18 cellular contexts compared by ENCODE assay signal in the genomic region with DNA sequence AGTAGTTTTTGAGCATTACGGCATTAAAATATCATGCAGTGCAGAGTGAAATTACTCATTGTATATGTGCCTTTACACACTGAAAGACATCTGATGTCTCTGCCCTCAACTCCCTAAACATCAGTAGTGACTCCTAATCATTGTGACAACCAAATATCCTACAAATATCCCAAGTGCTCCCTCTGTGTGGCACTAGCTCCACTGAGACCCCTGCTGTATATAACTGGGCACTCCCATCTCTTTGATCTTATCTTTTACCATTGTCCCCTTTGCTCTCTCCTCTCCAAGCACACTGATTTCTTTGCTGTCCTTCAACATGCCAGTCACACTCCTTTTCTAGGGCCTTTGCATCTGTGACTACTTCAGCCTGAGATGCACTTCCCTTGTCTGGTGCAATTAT. TPM values are rescaled to one million over a fixed set of nuclear protein-coding genes. Genes with fewer than 3 reads are reported as not detected.
DNase-seq lines count a peak whose midpoint lies in the region; FAIRE-seq and TF ChIP-seq lines count a peak whose summit lies in the region.
"Had no signal": no experiment of that assay in that cellular context is flagged by ENCODE, and none has a peak within 500 bp of the region (broad histone marks: within the 10 kb centered on the region; RNA-seq: fewer than 3 reads in every experiment).

No MANE protein-coding gene starts in this region.

- peak overlapping the region; percentile 52 for H3K27ac Mint-ChIP-seq in chondrocyte (ENCODE audit: unreplicated experiment)
- H3K27ac Mint-ChIP-seq: CD14-positive monocyte; CD8-positive, alpha-beta T cell had no signal

- no TSS peak for BruUV-seq in A673 (replicated peaks; lab: Mats Ljungman, UMichigan)

- peak overlapping the region in 1 of 2 donors; percentile 42 for H3K9ac ChIP-seq in kidney (ENCODE audit: low read length in 2 of 2)

- H3K36me3 Mint-ChIP-seq in chondrocyte (ENCODE audit: low read depth): no peaks in the 10 kb centered on the region
- H3K36me3 Mint-ChIP-seq: CD14-positive monocyte; CD8-positive, alpha-beta T cell had no signal

- H3K4me1 ChIP-seq in A673 (ENCODE audit: insufficient read depth, low read length, poor library complexity, severe bottlenecking): peaks cover 3% of the 10 kb centered on the region
- H3K4me1 ChIP-seq in kidney (ENCODE audit: control insufficient read depth in 1 of 2, insufficient read depth in 1 of 2, low read depth in 1 of 2, low read length in 2 of 2): peaks cover 0 to 6% of the 10 kb centered on the region in 2 donors

- no peak overlapping the region for H3K4me3 Mint-ChIP-seq in chondrocyte (ENCODE audit: unreplicated experiment)
- H3K4me3 Mint-ChIP-seq: CD14-positive monocyte; CD8-positive, alpha-beta T cell had no signal

- H3K27ac ChIP-seq in A673 (ENCODE audit: low read depth, low read length, poor library complexity, severe bottlenecking) (no peak overlapping the region), kidney (ENCODE audit: low read depth in 2 of 2, low read length in 2 of 2) (peak overlapping the region; percentile 36 to 41)

- peaks cover 10% of the 10 kb centered on the region for H3K4me1 Mint-ChIP-seq in chondrocyte (ENCODE audit: low read depth)
- H3K4me1 Mint-ChIP-seq: CD14-positive monocyte had no signal

- no peak overlapping the region for H3K4me3 ChIP-seq in A673 (ENCODE audit: low read depth, low read length, poor library complexity, severe bottlenecking)
- no peak overlapping the region for H3K4me3 ChIP-seq in H7 (ENCODE audit: insufficient read depth, low read depth, low read length)
- H3K4me3 ChIP-seq in kidney (ENCODE audit: low read length in 2 of 2): peak overlapping the region; percentile 67 to 69

- H3K27me3 Mint-ChIP-seq in chondrocyte (ENCODE audit: low read depth): no peaks in the 10 kb centered on the region

- TF ChIP-seq CTCF in A673 (conservative IDR thresholded peaks at IDR 0.05; ENCODE audit: low read depth, low read length) (peak; percentile 36), chondrocyte (IDR thresholded peaks at IDR 0.05) (no peak), kidney (IDR thresholded peaks at IDR 0.05; ENCODE audit: borderline replicate concordance, extremely low read depth, insufficient read depth) (no peak)

- H3K9me3 ChIP-seq in A673 (ENCODE audit: low read depth, low read length, poor library complexity, severe bottlenecking): no peaks in the 10 kb centered on the region
- no peaks in the 10 kb centered on the region for H3K9me3 ChIP-seq in kidney (ENCODE audit: control insufficient read depth in 1 of 2, low read length in 2 of 2)
- H3K9me3 ChIP-seq: Caco-2 had no signal

- FAIRE-seq in kidney (lab: Jason Lieb, UNC): no peak
- FAIRE-seq: GM12892, HepG2, HTR-8/SVneo had no signal

- POLR2A ChIA-PET in A673 (lab: Charles Lee; ENCODE audit: low non-redundant PET): no interaction called here

- CTCF ChIA-PET in A673 (lab: Charles Lee): no interaction called here

- no peaks in the 10 kb centered on the region for H3K36me3 ChIP-seq in A673 (ENCODE audit: insufficient read depth, low read length, poor library complexity, severe bottlenecking)
- no peaks in the 10 kb centered on the region for H3K36me3 ChIP-seq in H7 (replicated peaks; ENCODE audit: control insufficient read depth, insufficient read depth, low read length)
- H3K36me3 ChIP-seq in kidney (ENCODE audit: control insufficient read depth in 1 of 2, insufficient read depth in 2 of 2, low read length in 2 of 2): no peaks in the 10 kb centered on the region

- H3K27me3 ChIP-seq in A673 (replicated peaks; ENCODE audit: insufficient read depth, low read depth, low read length, poor library complexity) (peaks cover 40% of the 10 kb centered on the region), H7 (ENCODE audit: control insufficient read depth, insufficient read depth, low read length) (no peaks in the 10 kb centered on the region)

- intact Hi-C loops in A673 (cut with micrococcal nuclease; ENCODE audit: unreplicated experiment): no loop called here
- intact Hi-C loops in kidney (cut with DNase I): no loop called here

- H3K9me3 Mint-ChIP-seq in chondrocyte (ENCODE audit: low read depth): peaks cover 2% of the 10 kb centered on the region
- H3K9me3 Mint-ChIP-seq: CD14-positive monocyte had no signal

- DNase-seq in A673 (ENCODE audit: low spot score) (no peak), H7 (peak; percentile 3), chondrocyte (ENCODE audit: low spot score) (no peak), kidney (no peak), epidermal melanocyte (ENCODE audit: insufficient read length, low spot score) (no peak), NOMO-1 treated with DMSO at 0.1 percent for 48 hours (lab: John Stamatoyannopoulos, UW; ENCODE audit: unreplicated experiment) (no peak), putamen (ENCODE audit: low spot score) (no peak)
- DNase-seq: Caco-2; CD8-positive, alpha-beta T cell; DND-41; GDM1 had no signal

RNA-seq across cellular contexts. Expression of a gene that starts 2.6 kb away (rescaled TPM):
- total RNA-seq in A673 (2021): not detected in 2 replicates
- total RNA-seq in H7 (2014; rRNA removed; shearing (Covaris generic)): 2.3 and 3.1 TPM in 2 replicates
- total RNA-seq in chondrocyte: 0.97 to 1.7 TPM (median 1.4 TPM) in 3 replicates
- 0.94 TPM for total RNA-seq in kidney
- 227 TPM for polyA plus RNA-seq in kidney (ENCODE audit: insufficient read depth, low read depth, low replicate concordance)
- total RNA-seq: CD8-positive, alpha-beta T cell; H4; HepG2 had no signal
- polyA plus RNA-seq: AG04450, BJ, CD14-positive monocyte, HepG2 had no signal

Comparison
In these comparisons a context has a peak if more than half of its experiments do, and no peak if none do; other contexts are left out.
1. H3K4me3 ChIP-seq: peak in kidney (2 of 2); none in A673 (single experiment) and H7 (single experiment).